Comparison of ENCODE assay signal across 22 cellular contexts in the genomic region with DNA sequence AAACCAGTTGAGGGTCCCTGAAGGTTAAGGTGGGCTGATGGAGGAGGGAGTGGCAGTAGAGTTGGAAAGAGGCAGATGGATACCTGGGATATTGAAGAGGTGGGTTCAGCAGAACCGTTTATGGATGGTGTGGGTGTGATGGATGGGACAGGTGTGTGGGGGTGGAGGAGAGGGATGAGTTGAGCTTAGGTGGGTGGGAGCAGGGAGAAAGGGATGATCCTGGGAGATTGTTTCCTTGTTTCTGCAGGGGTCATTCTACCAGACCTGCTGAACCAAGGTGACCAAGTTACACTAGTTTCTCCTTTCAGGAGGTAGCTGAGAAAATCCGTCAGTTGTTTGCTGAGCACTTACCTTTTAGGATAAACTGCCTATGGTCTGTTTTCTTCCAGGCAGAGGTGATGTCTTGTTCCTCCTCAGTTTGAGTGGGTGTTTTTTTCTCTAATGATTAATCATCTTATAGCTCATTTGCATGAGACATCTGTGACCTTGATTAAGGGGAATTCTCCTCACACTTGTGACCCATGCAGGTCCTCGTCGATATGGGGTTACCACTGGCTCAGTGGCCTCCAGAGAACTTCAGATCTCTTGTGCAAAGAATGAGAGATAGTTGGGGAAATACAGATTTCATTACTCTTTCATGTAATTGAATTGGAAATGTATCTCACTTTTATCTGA. TPM values are rescaled to one million over a fixed set of nuclear protein-coding genes. Genes with fewer than 3 reads are reported as not detected.
DNase-seq lines count a peak whose midpoint lies in the region; ATAC-seq and TF ChIP-seq lines count a peak whose summit lies in the region.
"Had no signal": no experiment of that assay in that cellular context is flagged by ENCODE, and none has a peak within 500 bp of the region (broad histone marks: within the 10 kb centered on the region; RNA-seq: fewer than 3 reads in every experiment).

No MANE protein-coding gene starts in this region.

- no peaks in the 10 kb centered on the region for H3K9me3 ChIP-seq in left lung
- H3K9me3 ChIP-seq: heart right ventricle, Peyer's patch, SK-N-SH, upper lobe of right lung had no signal

- H3K4me1 Mint-ChIP-seq in activated CD4-positive, alpha-beta memory T cell treated with anti-CD3 and anti-CD28 coated beads for 36 hours (ENCODE audit: low read depth): peaks cover 17% of the 10 kb centered on the region
- H3K4me1 Mint-ChIP-seq in activated CD4-positive, alpha-beta memory T cell treated with anti-CD3 and anti-CD28 coated beads, Interleukin-2, amount 10 ng/mL, durations not matched to agents 7 days and 5 days: peaks cover 3% of the 10 kb centered on the region
- peaks cover 31 to 52% (median 34%) of the 10 kb centered on the region in 3 donors for H3K4me1 Mint-ChIP-seq in naive B cell

- peak; percentile 13 for DNase-seq in activated CD4-positive, alpha-beta memory T cell treated with anti-CD3 and anti-CD28 coated beads for 36 hours
- DNase-seq in activated CD4-positive, alpha-beta memory T cell treated with anti-CD3 and anti-CD28 coated beads, Interleukin-2, amount 10 ng/mL, durations not matched to agents 7 days and 5 days: no peak
- DNase-seq in naive B cell: no peak
- no peak for DNase-seq in NCI-H128 (lab: John Stamatoyannopoulos, UW; ENCODE audit: unreplicated experiment)
- no peak for DNase-seq in left lung
- DNase-seq: activated CD4-positive, alpha-beta T cell treated with anti-CD3 and anti-CD28 coated beads, Interleukin-2, amount 10 ng/mL, durations not matched to agents 24 days and 14 days; central memory CD4-positive, alpha-beta T cell; effector memory CD4-positive, alpha-beta T cell; GM23248; heart right ventricle; mammary epithelial cell; Peyer's patch; SK-N-SH; T1000; upper lobe of right lung had no signal

- H3K4me3 Mint-ChIP-seq in activated CD4-positive, alpha-beta memory T cell treated with anti-CD3 and anti-CD28 coated beads for 36 hours: no peak overlapping the region
- no peak overlapping the region for H3K4me3 Mint-ChIP-seq in activated CD4-positive, alpha-beta memory T cell treated with anti-CD3 and anti-CD28 coated beads, Interleukin-2, amount 10 ng/mL, durations not matched to agents 7 days and 5 days
- peak overlapping the region in 2 of 8 donors; percentile 30 to 52 for H3K4me3 Mint-ChIP-seq in naive B cell
- H3K4me3 Mint-ChIP-seq: activated CD4-positive, alpha-beta T cell treated with anti-CD3 and anti-CD28 coated beads, Interleukin-2, amount 10 ng/mL, durations not matched to agents 24 days and 14 days; activated T-helper 1 cell treated with anti-CD3 and anti-CD28 coated beads, Interleukin-12 subunit alpha, Interleukin-12 subunit beta, Interleukin-2, Interleukin-4 antibody, amounts not matched to agents 30 ng/mL and 10 ng/mL and 1 ng/mL, durations not matched to agents 14 hours and 24 hours and 36 hours; natural killer cell treated with Interleukin-12 subunit alpha and Interleukin-12 subunit beta and Interleukin-15 and Interleukin-18, amount 100 ng/mL, for 72 hours had no signal

- no peaks in the 10 kb centered on the region for H3K36me3 ChIP-seq in left lung
- H3K36me3 ChIP-seq: heart right ventricle, Peyer's patch, upper lobe of right lung had no signal

- no peak overlapping the region for H3K4me3 ChIP-seq in left lung
- H3K4me3 ChIP-seq: BLaER1 treated with 17β-estradiol and CSF1 and Interleukin-3, amounts not matched to agents 10 nM and 100 nM; GM23248; heart right ventricle; Peyer's patch; upper lobe of right lung had no signal

- H3K27ac Mint-ChIP-seq in activated CD4-positive, alpha-beta memory T cell treated with anti-CD3 and anti-CD28 coated beads for 36 hours: no peak overlapping the region
- no peak overlapping the region for H3K27ac Mint-ChIP-seq in activated CD4-positive, alpha-beta memory T cell treated with anti-CD3 and anti-CD28 coated beads, Interleukin-2, amount 10 ng/mL, durations not matched to agents 7 days and 5 days
- peak overlapping the region in 5 of 6 donors; percentile 42 to 78 (median 71) for H3K27ac Mint-ChIP-seq in naive B cell
- H3K27ac Mint-ChIP-seq: activated CD4-positive, alpha-beta T cell treated with anti-CD3 and anti-CD28 coated beads, Interleukin-2, amount 10 ng/mL, durations not matched to agents 24 days and 14 days; activated T-helper 1 cell treated with anti-CD3 and anti-CD28 coated beads, Interleukin-12 subunit alpha, Interleukin-12 subunit beta, Interleukin-2, Interleukin-4 antibody, amounts not matched to agents 30 ng/mL and 10 ng/mL and 1 ng/mL, durations not matched to agents 14 hours and 24 hours and 36 hours; natural killer cell treated with Interleukin-12 subunit alpha and Interleukin-12 subunit beta and Interleukin-15 and Interleukin-18, amount 100 ng/mL, for 72 hours; progenitor cell of endocrine pancreas had no signal

- H3K4me1 ChIP-seq in left lung: peaks cover 0 to under 1% of the 10 kb centered on the region in 2 donors
- H3K4me1 ChIP-seq: Peyer's patch, upper lobe of right lung had no signal

- no peaks in the 10 kb centered on the region for H3K36me3 Mint-ChIP-seq in activated CD4-positive, alpha-beta memory T cell treated with anti-CD3 and anti-CD28 coated beads for 36 hours
- no peaks in the 10 kb centered on the region for H3K36me3 Mint-ChIP-seq in activated CD4-positive, alpha-beta memory T cell treated with anti-CD3 and anti-CD28 coated beads, Interleukin-2, amount 10 ng/mL, durations not matched to agents 7 days and 5 days (ENCODE audit: low read depth)
- H3K36me3 Mint-ChIP-seq in naive B cell: no peaks in the 10 kb centered on the region
- H3K36me3 Mint-ChIP-seq: natural killer cell treated with Interleukin-12 subunit alpha and Interleukin-12 subunit beta and Interleukin-15 and Interleukin-18, amount 100 ng/mL, for 72 hours had no signal

- ATAC-seq in GM19395 (IDR thresholded peaks at IDR 0.05; ENCODE audit: unreplicated experiment) (peak; percentile 76), HG03354 (IDR thresholded peaks at IDR 0.05; ENCODE audit: poor library complexity, severe bottlenecking, unreplicated experiment) (peak; percentile 85), naive B cell (ENCODE audit: low read depth in 2 of 2) (peak; percentile 45 to 58), GM18502 (IDR thresholded peaks at IDR 0.05; ENCODE audit: poor library complexity, unreplicated experiment) (no peak), left lung (no peak)
- ATAC-seq: heart right ventricle; natural killer cell treated with Interleukin-12 subunit alpha and Interleukin-12 subunit beta and Interleukin-15 and Interleukin-18, amount 100 ng/mL, for 72 hours; upper lobe of right lung had no signal

- CTCF ChIA-PET in activated CD4-positive, alpha-beta memory T cell treated with anti-CD3 and anti-CD28 coated beads for 36 hours (lab: Charles Lee): interaction anchor here (0.5 kb wide), 1 partner anchor 132 kb away, joined by 3 read pairs; no protein-coding TSS in a partner anchor
- CTCF ChIA-PET in activated CD4-positive, alpha-beta memory T cell treated with anti-CD3 and anti-CD28 coated beads, Interleukin-2, amount 10 ng/mL, durations not matched to agents 7 days and 5 days (lab: Charles Lee): no interaction called here

- H3K9me3 Mint-ChIP-seq in activated CD4-positive, alpha-beta memory T cell treated with anti-CD3 and anti-CD28 coated beads for 36 hours: no peaks in the 10 kb centered on the region
- no peaks in the 10 kb centered on the region for H3K9me3 Mint-ChIP-seq in activated CD4-positive, alpha-beta memory T cell treated with anti-CD3 and anti-CD28 coated beads, Interleukin-2, amount 10 ng/mL, durations not matched to agents 7 days and 5 days
- no peaks in the 10 kb centered on the region for H3K9me3 Mint-ChIP-seq in naive B cell
- H3K9me3 Mint-ChIP-seq: activated CD4-positive, alpha-beta T cell treated with anti-CD3 and anti-CD28 coated beads, Interleukin-2, amount 10 ng/mL, durations not matched to agents 24 days and 14 days; activated T-helper 1 cell treated with anti-CD3 and anti-CD28 coated beads, Interleukin-12 subunit alpha, Interleukin-12 subunit beta, Interleukin-2, Interleukin-4 antibody, amounts not matched to agents 30 ng/mL and 10 ng/mL and 1 ng/mL, durations not matched to agents 14 hours and 24 hours and 36 hours; natural killer cell treated with Interleukin-12 subunit alpha and Interleukin-12 subunit beta and Interleukin-15 and Interleukin-18, amount 100 ng/mL, for 72 hours had no signal

- no peaks in the 10 kb centered on the region for H3K27me3 Mint-ChIP-seq in activated CD4-positive, alpha-beta memory T cell treated with anti-CD3 and anti-CD28 coated beads for 36 hours
- H3K27me3 Mint-ChIP-seq in activated CD4-positive, alpha-beta memory T cell treated with anti-CD3 and anti-CD28 coated beads, Interleukin-2, amount 10 ng/mL, durations not matched to agents 7 days and 5 days: no peaks in the 10 kb centered on the region
- H3K27me3 Mint-ChIP-seq in naive B cell: no peaks in the 10 kb centered on the region
- H3K27me3 Mint-ChIP-seq: activated CD4-positive, alpha-beta T cell treated with anti-CD3 and anti-CD28 coated beads, Interleukin-2, amount 10 ng/mL, durations not matched to agents 24 days and 14 days; natural killer cell treated with Interleukin-12 subunit alpha and Interleukin-12 subunit beta and Interleukin-15 and Interleukin-18, amount 100 ng/mL, for 72 hours had no signal

- no peaks in the 10 kb centered on the region for H3K27me3 ChIP-seq in left lung
- H3K27me3 ChIP-seq: BLaER1 treated with 17β-estradiol and CSF1 and Interleukin-3, amounts not matched to agents 10 nM and 100 nM; heart right ventricle; Peyer's patch; upper lobe of right lung had no signal

- no peak overlapping the region for H3K27ac ChIP-seq in left lung
- H3K27ac ChIP-seq: BLaER1 treated with 17β-estradiol and CSF1 and Interleukin-3, amounts not matched to agents 10 nM and 100 nM; GM23248; heart right ventricle; Peyer's patch; upper lobe of right lung had no signal

- intact Hi-C loops in activated CD4-positive, alpha-beta memory T cell treated with anti-CD3 and anti-CD28 coated beads for 36 hours (cut with micrococcal nuclease): no loop called here
- intact Hi-C loops in left lung (cut with DNase I): no loop called here

- POLR2A ChIA-PET in activated CD4-positive, alpha-beta memory T cell treated with anti-CD3 and anti-CD28 coated beads for 36 hours (lab: Charles Lee): no interaction called here
- POLR2A ChIA-PET in activated CD4-positive, alpha-beta memory T cell treated with anti-CD3 and anti-CD28 coated beads, Interleukin-2, amount 10 ng/mL, durations not matched to agents 7 days and 5 days (lab: Charles Lee): no interaction called here

- no peak for TF ChIP-seq CTCF in left lung (IDR thresholded peaks at IDR 0.05)

RNA-seq across cellular contexts. Expression of a gene that starts 53.0 kb away (rescaled TPM):
- total RNA-seq in activated CD4-positive, alpha-beta memory T cell treated with anti-CD3 and anti-CD28 coated beads for 36 hours: 10 to 100 TPM; 22.7 to 23.7 TPM
- 10 to 100 TPM; 17.6 to 18.7 TPM for total RNA-seq in activated CD4-positive, alpha-beta memory T cell treated with anti-CD3 and anti-CD28 coated beads, Interleukin-2, amount 10 ng/mL, durations not matched to agents 7 days and 5 days
- polyA plus RNA-seq in naive B cell (ENCODE audit: low read depth in 6 of 6): 10 to 100 TPM; 25.7 to 35.9 (median 27.6) TPM
- 10 to 100 TPM; 20.1 to 20.3 TPM for total RNA-seq in left lung

RNA-seq across cellular contexts. Expression of a gene that starts 53.6 kb away (rescaled TPM):
- total RNA-seq in activated CD4-positive, alpha-beta memory T cell treated with anti-CD3 and anti-CD28 coated beads for 36 hours: 10 to 100 TPM; 50.6 to 53.6 TPM
- 10 to 100 TPM; 21.2 to 22.7 TPM for total RNA-seq in activated CD4-positive, alpha-beta memory T cell treated with anti-CD3 and anti-CD28 coated beads, Interleukin-2, amount 10 ng/mL, durations not matched to agents 7 days and 5 days
- polyA plus RNA-seq in naive B cell (ENCODE audit: low read depth in 6 of 6): 10 to 100 TPM; 33.1 to 44.6 (median 40.7) TPM
- total RNA-seq in left lung: 10 to 100 TPM; 25.2 to 25.3 TPM

Comparison
In these comparisons a context has a peak if more than half of its experiments do, and no peak if none do; other contexts are left out.
1. H3K27ac Mint-ChIP-seq: peak in naive B cell (5 of 6); none in activated CD4-positive, alpha-beta memory T cell treated with anti-CD3 and anti-CD28 coated beads for 36 hours (single experiment) and activated CD4-positive, alpha-beta memory T cell treated with anti-CD3 and anti-CD28 coated beads, Interleukin-2, amount 10 ng/mL, durations not matched to agents 7 days and 5 days (single experiment).
2. ATAC-seq: peak in GM19395 (single experiment), HG03354 (single experiment) and naive B cell (2 of 2); none in GM18502 (single experiment) and left lung (single experiment).